In the genomic region with DNA sequence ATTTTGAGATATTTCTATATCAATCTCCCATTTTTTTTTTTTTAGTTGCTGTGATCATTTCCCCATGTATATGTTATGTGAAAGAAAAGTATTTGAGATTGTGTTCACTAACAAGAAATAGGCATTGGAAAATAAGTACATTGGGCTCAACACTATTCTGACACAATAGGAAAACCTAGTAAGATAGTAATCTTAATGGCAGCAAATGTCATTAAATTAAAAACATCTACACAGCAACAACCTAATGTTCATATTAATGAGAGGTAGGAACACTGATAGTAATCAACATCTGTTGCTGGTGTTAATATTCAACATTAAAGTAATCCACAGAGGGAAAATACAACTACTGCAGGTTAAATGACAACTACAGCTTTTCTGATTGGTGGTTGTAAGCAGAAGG, we compare ENCODE assay signal across 11 cellular contexts. TPM values are rescaled to one million over a fixed set of nuclear protein-coding genes. Genes with fewer than 3 reads are reported as not detected.
DNase-seq lines count a peak whose midpoint lies in the region; TF ChIP-seq lines count a peak whose summit lies in the region.
"Had no signal": no experiment of that assay in that cellular context is flagged by ENCODE, and none has a peak within 500 bp of the region (broad histone marks: within the 10 kb centered on the region; RNA-seq: fewer than 3 reads in every experiment).

No MANE protein-coding gene starts in this region.

- POLR2A ChIA-PET in CD8-positive, alpha-beta memory T cell (lab: Charles Lee): interaction anchor here (0.7 kb wide), 1 partner anchor 58 kb away, joined by 4 read pairs; the partner anchor contains the start of gene CLDN12

- H3K4me2 ChIP-seq in OCI-LY1 (ENCODE audit: low read length): no peak overlapping the region; the same call in 1 of the 2 replicates
- H3K4me2 ChIP-seq in neural progenitor cell: peak overlapping the region; percentile 85

- H3K9me3 ChIP-seq in CD8-positive, alpha-beta memory T cell (ENCODE audit: low read length): no peaks in the 10 kb centered on the region
- H3K9me3 ChIP-seq in OCI-LY1 (ENCODE audit: low read length) (no peaks in the 10 kb centered on the region), neural progenitor cell (ENCODE audit: low read depth) (no peaks in the 10 kb centered on the region)

- peaks cover 31% of the 10 kb centered on the region for H3K79me2 ChIP-seq in OCI-LY1 (ENCODE audit: insufficient read depth, low read length)
- peaks cover 34% of the 10 kb centered on the region for H3K79me2 ChIP-seq in neural progenitor cell (ENCODE audit: low read depth)

- no peak overlapping the region for H3K9ac ChIP-seq in OCI-LY1 (ENCODE audit: low read length)
- H3K9ac ChIP-seq in neural progenitor cell: no peak overlapping the region

- peaks cover 2 to 4% of the 10 kb centered on the region in 2 donors for H3K27me3 Mint-ChIP-seq in CD8-positive, alpha-beta memory T cell
- no peaks in the 10 kb centered on the region for H3K27me3 Mint-ChIP-seq in dendritic cell treated with granulocyte-macrophage colony-stimulating factor and Interleukin-4, amounts not matched to agents 40 ng/mL and 50 ng/mL, for 4 days
- H3K27me3 Mint-ChIP-seq in neural progenitor cell (ENCODE audit: insufficient read depth, low read depth): no peaks in the 10 kb centered on the region

- H3K27me3 ChIP-seq in CD8-positive, alpha-beta memory T cell (ENCODE audit: insufficient read depth, low read length, poor library complexity, severe bottlenecking): no peaks in the 10 kb centered on the region
- H3K27me3 ChIP-seq in OCI-LY1 (ENCODE audit: insufficient read depth, low read length) (no peaks in the 10 kb centered on the region), neural progenitor cell (no peaks in the 10 kb centered on the region)

- no peaks in the 10 kb centered on the region for H3K36me3 ChIP-seq in CD8-positive, alpha-beta memory T cell (ENCODE audit: insufficient read depth, low read length)
- peaks cover 16% of the 10 kb centered on the region for H3K36me3 ChIP-seq in OCI-LY1 (ENCODE audit: insufficient read depth, low read length)
- H3K36me3 ChIP-seq in neural progenitor cell: no peaks in the 10 kb centered on the region

- DNase-seq in CD8-positive, alpha-beta memory T cell: no peak
- DNase-seq in neural progenitor cell (ENCODE audit: low spot score) (no peak), SW480 (ENCODE audit: low spot score) (no peak), NCI-H510A (lab: John Stamatoyannopoulos, UW) (no peak), DMS 273 treated with DMSO at 0.1 percent for 48 hours (lab: John Stamatoyannopoulos, UW) (no peak), DMS 273 (lab: John Stamatoyannopoulos, UW; ENCODE audit: unreplicated experiment) (no peak)
- DNase-seq: NCI-H187 treated with DMSO at 0.1 percent for 48 hours, Right ventricle myocardium superior had no signal

- peaks cover 35 to 52% (median 51%) of the 10 kb centered on the region in 3 donors for H3K4me1 Mint-ChIP-seq in CD8-positive, alpha-beta memory T cell
- peaks cover 15% of the 10 kb centered on the region for H3K4me1 Mint-ChIP-seq in dendritic cell treated with granulocyte-macrophage colony-stimulating factor and Interleukin-4, amounts not matched to agents 40 ng/mL and 50 ng/mL, for 4 days (ENCODE audit: low read depth)
- H3K4me1 Mint-ChIP-seq in neural progenitor cell: peaks cover 14% of the 10 kb centered on the region

- H4K20me1 ChIP-seq in OCI-LY1 (ENCODE audit: insufficient read depth, low read length) (no peaks in the 10 kb centered on the region), neural progenitor cell (ENCODE audit: low read depth) (no peaks in the 10 kb centered on the region)

- H2AFZ ChIP-seq in OCI-LY1 (ENCODE audit: low read length) (peak overlapping the region; percentile 61), neural progenitor cell (replicated peaks) (peak overlapping the region; percentile 94)

- CTCF ChIA-PET in CD8-positive, alpha-beta memory T cell (lab: Charles Lee): interaction anchor here (1.0 kb wide), 1 partner anchor 12 kb away, joined by 3 read pairs; no protein-coding TSS in a partner anchor

- peak overlapping the region in 7 of 8 donors; percentile 25 to 100 (median 99) for H3K27ac Mint-ChIP-seq in CD8-positive, alpha-beta memory T cell
- peak overlapping the region; percentile 98 for H3K27ac Mint-ChIP-seq in dendritic cell treated with granulocyte-macrophage colony-stimulating factor and Interleukin-4, amounts not matched to agents 40 ng/mL and 50 ng/mL, for 4 days
- no peak overlapping the region for H3K27ac Mint-ChIP-seq in neural progenitor cell

- H3K9me2 ChIP-seq in OCI-LY1 (ENCODE audit: low read depth, low read length): no peaks in the 10 kb centered on the region

- peaks cover 0 to 15% (median 2%) of the 10 kb centered on the region in 3 donors for H3K36me3 Mint-ChIP-seq in CD8-positive, alpha-beta memory T cell
- H3K36me3 Mint-ChIP-seq in dendritic cell treated with granulocyte-macrophage colony-stimulating factor and Interleukin-4, amounts not matched to agents 40 ng/mL and 50 ng/mL, for 4 days (ENCODE audit: low read depth): peaks cover 23% of the 10 kb centered on the region
- no peaks in the 10 kb centered on the region for H3K36me3 Mint-ChIP-seq in neural progenitor cell

- H3K4me3 ChIP-seq in CD8-positive, alpha-beta memory T cell (ENCODE audit: low read length): no peak overlapping the region
- H3K4me3 ChIP-seq in OCI-LY1 (ENCODE audit: low read depth, low read length, poor library complexity, severe bottlenecking) (no peak overlapping the region), neural progenitor cell (peak overlapping the region; percentile 77)

- TF ChIP-seq CTCF in OCI-LY1 (IDR thresholded peaks at IDR 0.05; ENCODE audit: low read length) (no peak), neural progenitor cell (IDR thresholded peaks at IDR 0.05) (no peak)

- H3K4me3 Mint-ChIP-seq in CD8-positive, alpha-beta memory T cell: peak overlapping the region in 6 of 7 donors; percentile 94 to 99 (median 98)
- no peak overlapping the region for H3K4me3 Mint-ChIP-seq in dendritic cell treated with granulocyte-macrophage colony-stimulating factor and Interleukin-4, amounts not matched to agents 40 ng/mL and 50 ng/mL, for 4 days
- peak overlapping the region; percentile 96 for H3K4me3 Mint-ChIP-seq in neural progenitor cell

- H3K27ac ChIP-seq in CD8-positive, alpha-beta memory T cell (ENCODE audit: low read depth, low read length): no peak overlapping the region
- no peak overlapping the region for H3K27ac ChIP-seq in OCI-LY1 (ENCODE audit: low read depth, low read length, poor library complexity, severe bottlenecking)
- H3K27ac ChIP-seq in neural progenitor cell: no peak overlapping the region

- intact Hi-C loops in dendritic cell treated with granulocyte-macrophage colony-stimulating factor and Interleukin-4, amounts not matched to agents 40 ng/mL and 50 ng/mL, for 4 days (cut with micrococcal nuclease): loop anchor here (5.0 kb wide), 1 partner anchor 252 kb away; the partner anchor contains the start of gene CDK14

- no peaks in the 10 kb centered on the region for H3F3A ChIP-seq in OCI-LY1 (ENCODE audit: insufficient read depth, low read length)
- peaks cover 6% of the 10 kb centered on the region for H3F3A ChIP-seq in neural progenitor cell (ENCODE audit: low read depth)

- peaks cover 27% of the 10 kb centered on the region for H3K4me1 ChIP-seq in CD8-positive, alpha-beta memory T cell (ENCODE audit: insufficient read depth, low read length)
- H3K4me1 ChIP-seq in OCI-LY1 (ENCODE audit: insufficient read depth, low read length, severe bottlenecking): peaks cover 22% of the 10 kb centered on the region
- no peaks in the 10 kb centered on the region for H3K4me1 ChIP-seq in neural progenitor cell

- no peaks in the 10 kb centered on the region for H3K9me3 Mint-ChIP-seq in CD8-positive, alpha-beta memory T cell
- peaks cover 15% of the 10 kb centered on the region for H3K9me3 Mint-ChIP-seq in dendritic cell treated with granulocyte-macrophage colony-stimulating factor and Interleukin-4, amounts not matched to agents 40 ng/mL and 50 ng/mL, for 4 days
- H3K9me3 Mint-ChIP-seq in neural progenitor cell: no peaks in the 10 kb centered on the region

RNA-seq across cellular contexts. Expression of gene GTPBP10, which starts 1.5 kb away (rescaled TPM):
- 10 to 100 TPM; 37.6 to 43.3 TPM for total RNA-seq in CD8-positive, alpha-beta memory T cell
- polyA plus RNA-seq in CD8-positive, alpha-beta memory T cell: 31.3 TPM
- 14.5 and 29.9 TPM in 2 replicates for total RNA-seq in neural progenitor cell (ENCODE audit: low replicate concordance)

RNA-seq across cellular contexts. Expression of gene FAM237B, which starts 23.9 kb away (rescaled TPM):
- not detected for total RNA-seq in CD8-positive, alpha-beta memory T cell
- not detected for polyA plus RNA-seq in CD8-positive, alpha-beta memory T cell
- total RNA-seq in neural progenitor cell (ENCODE audit: low replicate concordance): not detected in 2 replicates
- total RNA-seq: Daoy, Right ventricle myocardium superior had no signal

RNA-seq across cellular contexts. Expression of gene CLDN12, which starts 58.2 kb away (rescaled TPM):
- total RNA-seq in CD8-positive, alpha-beta memory T cell: 1 to 10 TPM; 3.7 to 4.9 TPM
- 0.82 TPM for polyA plus RNA-seq in CD8-positive, alpha-beta memory T cell
- total RNA-seq in neural progenitor cell (ENCODE audit: low replicate concordance): 64.9 and 87.3 TPM in 2 replicates

Comparison
In these comparisons a context has a peak if more than half of its experiments do, and no peak if none do; other contexts are left out.
1. RNA of gene CLDN12, which starts 58.2 kb away (total RNA-seq): 64.9 to 87.3 TPM in neural progenitor cell; 3.7 to 4.9 TPM in CD8-positive, alpha-beta memory T cell; every median in the first group is over 10 times any median in the second.